16 cellular contexts compared by ENCODE assay signal in genomic region chr3:50585919-50586762, GRCh38. TPM values are rescaled to one million over a fixed set of nuclear protein-coding genes. Genes with fewer than 3 reads are reported as not detected.
A peak's percentile ranks its signal among the peaks of the same experiment; 100 is the strongest.
DNase-seq lines count a peak whose midpoint lies in the region; ATAC-seq and TF ChIP-seq lines count a peak whose summit lies in the region.
"Had no signal": no experiment of that assay in that cellular context is flagged by ENCODE, and none has a peak within 500 bp of the region (broad histone marks: within the 10 kb centered on the region; RNA-seq: fewer than 3 reads in every experiment).

No MANE protein-coding gene starts in this region.

- no peak overlapping the region for H3K4me3 ChIP-seq in H7 (ENCODE audit: insufficient read depth, low read depth, low read length)
- H3K4me3 ChIP-seq: GM23248, left lung had no signal

- no peaks in the 10 kb centered on the region for H3K9me3 Mint-ChIP-seq in activated naive CD4-positive, alpha-beta T cell treated with anti-CD3 and anti-CD28 coated beads for 36 hours
- no peaks in the 10 kb centered on the region for H3K9me3 Mint-ChIP-seq in activated naive CD8-positive, alpha-beta T cell treated with anti-CD3 and anti-CD28 coated beads for 36 hours
- H3K9me3 Mint-ChIP-seq: activated B cell treated with CpG ODN at 0.5 μM for 24 hours, endodermal cell, naive B cell had no signal

- CTCF ChIA-PET in activated naive CD4-positive, alpha-beta T cell treated with anti-CD3 and anti-CD28 coated beads for 36 hours (lab: Charles Lee), result interaction anchor here (1.1 to 10.7 kb wide), 5 partner anchors 8 to 26 kb away, joined by 3 to 274 read pairs (median 94); partner anchors contain the start of genes C3orf18, CISH, HEMK1 and MAPKAPK3

- peak; percentile 80 for DNase-seq in activated naive CD4-positive, alpha-beta T cell treated with anti-CD3 and anti-CD28 coated beads for 36 hours
- no peak for DNase-seq in activated naive CD4-positive, alpha-beta T cell (lab: John Stamatoyannopoulos, UW)
- DNase-seq in GM20000 (ENCODE audit: low spot score), result peak; percentile 44
- peak; percentile 51 for DNase-seq in activated naive CD8-positive, alpha-beta T cell treated with anti-CD3 and anti-CD28 coated beads for 36 hours
- DNase-seq in stimulated activated CD8-positive, alpha-beta memory T cell treated with anti-CD3 and anti-CD28 coated beads, Interleukin-4, amount 100 ng/mL, for 48 hours, result peak; percentile 82
- no peak for DNase-seq in H7
- DNase-seq in KG1 (lab: John Stamatoyannopoulos, UW), result no peak
- DNase-seq: activated B cell treated with CpG ODN at 0.5 μM for 24 hours, endodermal cell, GM23248, naive B cell, NCI-H1092, NCI-H2171, trophoblast cell had no signal

- intact Hi-C loops in activated naive CD4-positive, alpha-beta T cell treated with anti-CD3 and anti-CD28 coated beads for 36 hours (cut with micrococcal nuclease), result no loop called here

- no peak overlapping the region for H3K4me3 Mint-ChIP-seq in activated naive CD4-positive, alpha-beta T cell treated with anti-CD3 and anti-CD28 coated beads for 36 hours
- no peak overlapping the region for H3K4me3 Mint-ChIP-seq in activated naive CD8-positive, alpha-beta T cell treated with anti-CD3 and anti-CD28 coated beads for 36 hours
- H3K4me3 Mint-ChIP-seq: activated B cell treated with CpG ODN at 0.5 μM for 24 hours, endodermal cell, naive B cell had no signal

- H3K4me1 Mint-ChIP-seq in activated naive CD4-positive, alpha-beta T cell treated with anti-CD3 and anti-CD28 coated beads for 36 hours (ENCODE audit: low read depth), result peaks cover 80% of the 10 kb centered on the region
- H3K4me1 Mint-ChIP-seq in activated naive CD8-positive, alpha-beta T cell treated with anti-CD3 and anti-CD28 coated beads for 36 hours, result peaks cover 70% of the 10 kb centered on the region
- H3K4me1 Mint-ChIP-seq: endodermal cell had no signal

- no peaks in the 10 kb centered on the region for H3K27me3 Mint-ChIP-seq in activated naive CD4-positive, alpha-beta T cell treated with anti-CD3 and anti-CD28 coated beads for 36 hours (ENCODE audit: low read depth)
- no peaks in the 10 kb centered on the region for H3K27me3 Mint-ChIP-seq in activated naive CD8-positive, alpha-beta T cell treated with anti-CD3 and anti-CD28 coated beads for 36 hours
- H3K27me3 Mint-ChIP-seq: activated B cell treated with CpG ODN at 0.5 μM for 24 hours, naive B cell had no signal

- peak overlapping the region; percentile 99 for H3K27ac Mint-ChIP-seq in activated naive CD4-positive, alpha-beta T cell treated with anti-CD3 and anti-CD28 coated beads for 36 hours
- peak overlapping the region; percentile 99 for H3K27ac Mint-ChIP-seq in activated naive CD8-positive, alpha-beta T cell treated with anti-CD3 and anti-CD28 coated beads for 36 hours
- H3K27ac Mint-ChIP-seq: activated B cell treated with CpG ODN at 0.5 μM for 24 hours, endodermal cell had no signal

- H3K27me3 ChIP-seq in H7 (ENCODE audit: control insufficient read depth, insufficient read depth, low read length), result no peaks in the 10 kb centered on the region
- H3K27me3 ChIP-seq: left lung had no signal

- TF ChIP-seq CTCF in GM20000 (IDR thresholded peaks at IDR 0.05; ENCODE audit: extremely low read depth, missing control alignments), result no peak

- H3K36me3 Mint-ChIP-seq in activated naive CD4-positive, alpha-beta T cell treated with anti-CD3 and anti-CD28 coated beads for 36 hours (ENCODE audit: low read depth), result peaks cover 27% of the 10 kb centered on the region
- peaks cover 53% of the 10 kb centered on the region for H3K36me3 Mint-ChIP-seq in activated naive CD8-positive, alpha-beta T cell treated with anti-CD3 and anti-CD28 coated beads for 36 hours
- H3K36me3 Mint-ChIP-seq: naive B cell had no signal

- H3K36me3 ChIP-seq in H7 (replicated peaks; ENCODE audit: control insufficient read depth, insufficient read depth, low read length), result 0 out of 2 replicates have a peak, but pooled peaks cover under 1% of the 10 kb centered on the region

- no peak for ATAC-seq in HG03097 (IDR thresholded peaks at IDR 0.05; ENCODE audit: low FRiP score, unreplicated experiment)
- ATAC-seq: left lung had no signal

RNA-seq across cellular contexts. Expression of gene HEMK1, which starts 16.8 kb away (rescaled TPM):
- 10 to 100 TPM; 27.0 to 30.4 TPM for total RNA-seq in activated naive CD4-positive, alpha-beta T cell treated with anti-CD3 and anti-CD28 coated beads for 36 hours
- 10 to 100 TPM; 59.8 to 64.7 TPM for total RNA-seq in activated naive CD8-positive, alpha-beta T cell treated with anti-CD3 and anti-CD28 coated beads for 36 hours
- 15.5 and 19.0 TPM in 2 replicates for total RNA-seq in H7 (2014; rRNA removed; shearing (Covaris generic))

RNA-seq across cellular contexts. Expression of gene C3orf18, which starts 18.6 kb away (rescaled TPM):
- 1 to 10 TPM; 3.1 to 3.8 TPM for total RNA-seq in activated naive CD4-positive, alpha-beta T cell treated with anti-CD3 and anti-CD28 coated beads for 36 hours
- total RNA-seq in activated naive CD8-positive, alpha-beta T cell treated with anti-CD3 and anti-CD28 coated beads for 36 hours, result 10 to 100 TPM; 15.9 to 17.1 TPM
- 12.5 and 19.3 TPM in 2 replicates for total RNA-seq in H7 (2014; rRNA removed; shearing (Covaris generic))

RNA-seq across cellular contexts. Expression of gene CISH, which starts 25.4 kb away (rescaled TPM):
- total RNA-seq in activated naive CD4-positive, alpha-beta T cell treated with anti-CD3 and anti-CD28 coated beads for 36 hours, result 100 to 1,000 TPM; 136 to 138 TPM
- 100 to 1,000 TPM; 192 to 193 TPM for total RNA-seq in activated naive CD8-positive, alpha-beta T cell treated with anti-CD3 and anti-CD28 coated beads for 36 hours
- 0.96 and 1.6 TPM in 2 replicates for total RNA-seq in H7 (2014; rRNA removed; shearing (Covaris generic))

RNA-seq across cellular contexts. Expression of gene MAPKAPK3, which starts 30.8 kb away (rescaled TPM):
- total RNA-seq in activated naive CD4-positive, alpha-beta T cell treated with anti-CD3 and anti-CD28 coated beads for 36 hours, result 100 to 1,000 TPM; 105 to 106 TPM
- total RNA-seq in activated naive CD8-positive, alpha-beta T cell treated with anti-CD3 and anti-CD28 coated beads for 36 hours, result 100 to 1,000 TPM; 166 to 171 TPM
- 72.5 and 73.1 TPM in 2 replicates for total RNA-seq in H7 (2014; rRNA removed; shearing (Covaris generic))

Comparison
In these comparisons a context has a peak if more than half of its experiments do, and no peak if none do; other contexts are left out.
1. DNase-seq: peak in activated naive CD4-positive, alpha-beta T cell treated with anti-CD3 and anti-CD28 coated beads for 36 hours (single experiment), GM20000 (single experiment), activated naive CD8-positive, alpha-beta T cell treated with anti-CD3 and anti-CD28 coated beads for 36 hours (single experiment) and stimulated activated CD8-positive, alpha-beta memory T cell treated with anti-CD3 and anti-CD28 coated beads, Interleukin-4, amount 100 ng/mL, for 48 hours (single experiment); none in activated naive CD4-positive, alpha-beta T cell (0 of 4), H7 (single experiment) and KG1 (single experiment).
2. RNA of gene CISH, which starts 25.4 kb away (total RNA-seq): 192 to 193 TPM in activated naive CD8-positive, alpha-beta T cell treated with anti-CD3 and anti-CD28 coated beads for 36 hours and 136 to 138 TPM in activated naive CD4-positive, alpha-beta T cell treated with anti-CD3 and anti-CD28 coated beads for 36 hours; 0.96 to 1.6 TPM in H7; every median in the first group is over 10 times any median in the second.